Comparison of ENCODE assay signal across 9 cellular contexts in the genomic region with DNA sequence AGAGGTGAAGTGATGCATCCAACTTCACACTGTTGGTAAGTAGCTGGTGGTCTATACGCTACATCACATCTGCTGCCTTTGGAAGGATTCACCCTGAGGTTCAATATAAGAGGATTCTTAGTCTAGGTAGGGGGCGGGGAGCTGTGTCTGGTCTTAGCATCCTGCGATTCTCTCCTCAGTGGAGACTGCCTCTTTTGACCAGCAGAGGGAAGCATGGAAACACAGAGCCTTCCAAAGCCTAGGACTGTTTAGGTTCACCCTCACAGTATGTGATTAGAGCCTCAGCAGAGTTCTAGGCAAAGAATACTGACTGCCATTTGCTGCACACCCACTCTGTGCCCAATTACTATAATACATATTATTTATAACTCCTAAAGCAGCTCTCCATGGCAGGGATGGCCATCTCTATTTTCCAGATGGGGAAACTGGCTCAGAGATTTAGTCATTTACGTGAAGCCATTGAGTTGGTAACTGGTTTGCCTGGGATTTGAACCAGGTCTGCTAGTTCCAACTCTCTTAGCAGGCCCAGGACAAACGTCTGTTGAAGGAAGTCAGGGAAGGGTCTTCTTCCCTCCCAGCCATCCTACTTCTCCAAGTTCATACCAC. TPM values are rescaled to one million over a fixed set of nuclear protein-coding genes. Genes with fewer than 3 reads are reported as not detected.
DNase-seq lines count a peak whose midpoint lies in the region; ATAC-seq and TF ChIP-seq lines count a peak whose summit lies in the region.
"Had no signal": no experiment of that assay in that cellular context is flagged by ENCODE, and none has a peak within 500 bp of the region (broad histone marks: within the 10 kb centered on the region; RNA-seq: fewer than 3 reads in every experiment).

No MANE protein-coding gene starts in this region.

- ATAC-seq in lung (ENCODE audit: insufficient read depth, low FRiP score) = peak; percentile 64
- no peak for ATAC-seq in activated T-cell treated with anti-CD3 and anti-CD28 coated beads, Interleukin-2, amount 50 U/mL, for 72 hours (replicated peaks in 1 of 2)

- H3K4me1 ChIP-seq in BE2C (no peaks in the 10 kb centered on the region), lung (ENCODE audit: control insufficient read depth in 2 of 2, insufficient read depth in 2 of 2, low read length in 2 of 2) (peaks cover 0 to 12% of the 10 kb centered on the region in 2 donors)

- no peak overlapping the region for H3K27ac ChIP-seq in lung (ENCODE audit: low read depth in 1 of 2, low read length in 1 of 2)

- H3K36me3 ChIP-seq in BE2C = no peaks in the 10 kb centered on the region
- H3K36me3 ChIP-seq in lung (ENCODE audit: control insufficient read depth in 2 of 2, insufficient read depth in 2 of 2, low read length in 2 of 2) = no peaks in the 10 kb centered on the region

- H3K27me3 ChIP-seq in BE2C (no peaks in the 10 kb centered on the region), lung (ENCODE audit: control insufficient read depth, insufficient read depth) (no peaks in the 10 kb centered on the region)

- DNase-seq in BE2C = peak; percentile 32
- peak; percentile 20 for DNase-seq in HFF-Myc (ENCODE audit: extremely low read depth, low read depth)
- DNase-seq in NCI-H82 (lab: John Stamatoyannopoulos, UW) = peak; percentile 95
- DNase-seq in dedifferentiated amniotic fluid mesenchymal stem cell (ENCODE audit: extremely low spot score) = peak; percentile 53
- peak; percentile 71 for DNase-seq in lung (ENCODE audit: low spot score)
- DNase-seq in activated CD8-positive, alpha-beta memory T cell treated with anti-CD3 and anti-CD28 coated beads, Interleukin-2, amount 50 U/mL, for 48 hours = no peak
- no peak for DNase-seq in NK-92 treated with Interleukin-12 subunit alpha and Interleukin-12 subunit beta, amount 100 ng/mL, for 24 hours (lab: John Stamatoyannopoulos, UW)
- no peak for DNase-seq in activated T-cell treated with anti-CD3 and anti-CD28 coated beads, Interleukin-2, amount 50 U/mL, for 72 hours

- no peaks in the 10 kb centered on the region for H3K9me3 Mint-ChIP-seq in activated T-cell treated with anti-CD3 and anti-CD28 coated beads, Interleukin-2, amount 50 U/mL, for 72 hours
- H3K9me3 Mint-ChIP-seq: dendritic cell treated with granulocyte-macrophage colony-stimulating factor and Interleukin-4, amounts not matched to agents 40 ng/mL and 50 ng/mL, for 4 days had no signal

- peaks cover 44% of the 10 kb centered on the region for H3K27me3 Mint-ChIP-seq in activated T-cell treated with anti-CD3 and anti-CD28 coated beads, Interleukin-2, amount 50 U/mL, for 72 hours (ENCODE audit: low read depth)

- no peak overlapping the region for H3K27ac Mint-ChIP-seq in activated T-cell treated with anti-CD3 and anti-CD28 coated beads, Interleukin-2, amount 50 U/mL, for 72 hours
- H3K27ac Mint-ChIP-seq: dendritic cell treated with granulocyte-macrophage colony-stimulating factor and Interleukin-4, amounts not matched to agents 40 ng/mL and 50 ng/mL, for 4 days had no signal

- no peaks in the 10 kb centered on the region for H3K9me3 ChIP-seq in BE2C
- H3K9me3 ChIP-seq in lung (ENCODE audit: control insufficient read depth in 2 of 2, insufficient read depth in 1 of 2, low read length in 1 of 2) = no peaks in the 10 kb centered on the region

- 31 to 32% methylated on average over 5 of the region's 5 CpGs for WGBS in lung, 2 donors

- H3K4me3 ChIP-seq in BE2C (ENCODE audit: low read depth, low read length) (no peak overlapping the region), HFF-Myc (replicated peaks; ENCODE audit: low read depth, low read length) (no peak overlapping the region), lung (no peak overlapping the region)

- H3K4me3 Mint-ChIP-seq in activated T-cell treated with anti-CD3 and anti-CD28 coated beads, Interleukin-2, amount 50 U/mL, for 72 hours = no peak overlapping the region
- H3K4me3 Mint-ChIP-seq: dendritic cell treated with granulocyte-macrophage colony-stimulating factor and Interleukin-4, amounts not matched to agents 40 ng/mL and 50 ng/mL, for 4 days had no signal

- no peaks in the 10 kb centered on the region for H3K36me3 Mint-ChIP-seq in activated T-cell treated with anti-CD3 and anti-CD28 coated beads, Interleukin-2, amount 50 U/mL, for 72 hours (ENCODE audit: insufficient read depth in 2 of 2)

- TF ChIP-seq CTCF in BE2C (IDR thresholded peaks at IDR 0.05; ENCODE audit: low read depth, low read length) = peak; percentile 56
- TF ChIP-seq CTCF in HFF-Myc (IDR thresholded peaks at IDR 0.05; ENCODE audit: low read depth, low read length, missing control alignments) = peak; percentile 68
- TF ChIP-seq CTCF in lung (IDR thresholded peaks at IDR 0.05; ENCODE audit: control extremely low read depth, extremely low read depth) = peak; percentile 72

- no peaks in the 10 kb centered on the region for H3K4me1 Mint-ChIP-seq in activated T-cell treated with anti-CD3 and anti-CD28 coated beads, Interleukin-2, amount 50 U/mL, for 72 hours (ENCODE audit: low read depth)

RNA-seq across cellular contexts. Expression of gene EFCAB14, which starts 28.9 kb away (rescaled TPM):
- polyA plus RNA-seq in BE2C (2012; ENCODE audit: insufficient read depth, insufficient read length, low read depth) = 3.5 TPM
- total RNA-seq in lung = 100 to 1,000 TPM in 1 of 2 donors, 10 to 100 TPM in 1; 97.7 to 132 TPM
- polyA plus RNA-seq in lung = 10 to 100 TPM; 20.8 to 49.0 TPM
- total RNA-seq in activated T-cell treated with anti-CD3 and anti-CD28 coated beads, Interleukin-2, amount 50 U/mL, for 72 hours = 10 to 100 TPM; 48.6 to 50.3 TPM

RNA-seq across cellular contexts. Expression of gene CYP4B1, which starts 51.1 kb away (rescaled TPM):
- not detected for polyA plus RNA-seq in BE2C (2012; ENCODE audit: insufficient read depth, insufficient read length, low read depth)
- total RNA-seq in lung = 100 to 1,000 TPM in 1 of 2 donors, 10 to 100 TPM in 1; 75.7 to 164 TPM
- polyA plus RNA-seq in lung = 100 to 1,000 TPM; 150 to 180 TPM
- not detected for total RNA-seq in activated T-cell treated with anti-CD3 and anti-CD28 coated beads, Interleukin-2, amount 50 U/mL, for 72 hours

Comparison
In these comparisons a context has a peak if more than half of its experiments do, and no peak if none do; other contexts are left out.
1. DNase-seq: peak in BE2C (single experiment), HFF-Myc (single experiment), NCI-H82 (single experiment), dedifferentiated amniotic fluid mesenchymal stem cell (single experiment) and lung (single experiment); none in activated CD8-positive, alpha-beta memory T cell treated with anti-CD3 and anti-CD28 coated beads, Interleukin-2, amount 50 U/mL, for 48 hours (single experiment), NK-92 treated with Interleukin-12 subunit alpha and Interleukin-12 subunit beta, amount 100 ng/mL, for 24 hours (single experiment) and activated T-cell treated with anti-CD3 and anti-CD28 coated beads, Interleukin-2, amount 50 U/mL, for 72 hours (0 of 2).
2. RNA of gene CYP4B1, which starts 51.1 kb away (total RNA-seq): 75.7 to 164 TPM in lung; not detected in activated T-cell treated with anti-CD3 and anti-CD28 coated beads, Interleukin-2, amount 50 U/mL, for 72 hours; every median in the first group is over 10 times any median in the second.
3. Peak in every context shown above with its lines, with median percentiles within 50 percentile points of each other: CTCF ChIP-seq.